ENCODE assay signal across 2 cellular contexts in genomic region chr6:106084106-106084963, GRCh38.
A peak's percentile ranks its signal among the peaks of the same experiment; 100 is the strongest.
TF ChIP-seq lines count a peak whose summit lies in the region.

No MANE protein-coding gene starts in this region.

TF ChIP-seq in GM12878, 131 proteins besides CTCF, POLR2A, EP300 and RAD21 (continued from another document and continues in another):
- TF ChIP-seq E4F1 (IDR thresholded peaks at IDR 0.05; ENCODE audit: borderline replicate concordance, partially characterized antibody) = no peak
- no peak for TF ChIP-seq IRF3 (IDR thresholded peaks at IDR 0.05)
- TF ChIP-seq EGR1 (IDR thresholded peaks at IDR 0.05; ENCODE audit: borderline replicate concordance in 1 of 2, low read depth in 2 of 2, low read length in 2 of 2) = no peak
- no peak for TF ChIP-seq FOS (IDR thresholded peaks at IDR 0.05; ENCODE audit: borderline replicate concordance, extremely low read depth, insufficient read length)
- TF ChIP-seq EZH2 (IDR thresholded peaks at IDR 0.05; ENCODE audit: borderline replicate concordance, control insufficient read depth, low read depth, low read length) = no peak
- TF ChIP-seq WRNIP1 (IDR thresholded peaks at IDR 0.05; ENCODE audit: borderline replicate concordance, low read depth, low read length) = no peak
- peak; percentile 35; a peak in 2 of 4 replicates for TF ChIP-seq BHLHE40 (IDR thresholded peaks at IDR 0.05; ENCODE audit: borderline replicate concordance in 1 of 2, low read depth in 2 of 2, low read length in 1 of 2)
- TF ChIP-seq SREBF1 (IDR thresholded peaks at IDR 0.05; ENCODE audit: low read length) = 0 out of 2 replicates have a peak, but pooled peaks have one; percentile 23
- TF ChIP-seq CREM (IDR thresholded peaks at IDR 0.05; ENCODE audit: low read depth) = peak; percentile 25; the same call in 1 of the 2 replicates
- TF ChIP-seq HCFC1 (IDR thresholded peaks at IDR 0.05; ENCODE audit: low read length) = no peak
- no peak for TF ChIP-seq EED (IDR thresholded peaks at IDR 0.05; ENCODE audit: low read depth)
- TF ChIP-seq ZNF687 (IDR thresholded peaks at IDR 0.05) = peak; percentile 37; the same call in 1 of the 2 replicates
- no peak for TF ChIP-seq CREB1 (IDR thresholded peaks at IDR 0.05; ENCODE audit: low read depth)
- no peak; the same call in none of the 2 replicates for TF ChIP-seq JUNB (IDR thresholded peaks at IDR 0.05)
- 0 out of 2 replicates have a peak, but pooled peaks have one; percentile 46 for TF ChIP-seq NBN (IDR thresholded peaks at IDR 0.05)
- TF ChIP-seq SP1 (IDR thresholded peaks at IDR 0.05; ENCODE audit: low read depth, low read length) = no peak
- TF ChIP-seq RBBP5 (conservative IDR thresholded peaks at IDR 0.05) = no peak
- no peak for TF ChIP-seq MTA3 (IDR thresholded peaks at IDR 0.05; ENCODE audit: borderline replicate concordance, low read length)
- TF ChIP-seq USF1 (IDR thresholded peaks at IDR 0.05; ENCODE audit: borderline replicate concordance, extremely low read length, insufficient read depth, low read depth, low read length) = no peak
- TF ChIP-seq PAX5 (IDR thresholded peaks at IDR 0.05; ENCODE audit: borderline replicate concordance, low read depth, low read length) = peak; percentile 64; the same call in 1 of the 2 replicates
- peak; percentile 46; the same call in 1 of the 2 replicates for TF ChIP-seq BMI1 (IDR thresholded peaks at IDR 0.05; ENCODE audit: borderline replicate concordance)
- no peak for TF ChIP-seq SREBF2 (IDR thresholded peaks at IDR 0.05; ENCODE audit: low read length)

TF ChIP-seq in liver, 16 proteins besides CTCF, POLR2A, EP300 and RAD21 (continued from another document):
- TF ChIP-seq REST (IDR thresholded peaks at IDR 0.05) (no peak), HNF4A (conservative IDR thresholded peaks at IDR 0.05) (no peak), TAF1 (conservative IDR thresholded peaks at IDR 0.05) (no peak), MAX (IDR thresholded peaks at IDR 0.05) (no peak), RXRA (IDR thresholded peaks at IDR 0.05) (no peak), EGR1 (IDR thresholded peaks at IDR 0.05; ENCODE audit: low read depth in 2 of 2) (no peak), JUND (IDR thresholded peaks at IDR 0.05) (no peak), HNF4G (IDR thresholded peaks at IDR 0.05) (no peak)
